36 cellular contexts compared by ENCODE assay signal in the genomic region with DNA sequence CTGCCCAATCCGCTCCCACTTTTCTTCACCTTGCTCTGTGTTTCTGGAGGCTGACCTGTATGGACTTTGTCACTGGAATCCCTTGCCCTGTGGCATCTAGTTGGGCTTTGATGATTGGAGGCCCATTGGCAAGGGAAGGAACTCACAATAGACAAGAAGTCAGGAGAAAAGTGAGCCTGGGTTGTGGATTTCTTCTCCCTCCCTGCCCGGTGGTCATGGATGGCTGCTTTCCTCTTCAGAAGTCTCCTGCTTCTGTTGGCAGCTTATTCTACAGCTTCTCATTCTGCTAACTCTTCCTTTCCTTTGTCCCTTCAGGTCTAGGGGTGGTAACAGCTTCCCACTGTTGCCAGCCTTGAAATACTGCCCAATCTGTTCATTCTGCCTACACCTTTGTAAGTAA. TPM values are rescaled to one million over a fixed set of nuclear protein-coding genes. Genes with fewer than 3 reads are reported as not detected.
"Had no signal": no experiment of that assay in that cellular context is flagged by ENCODE, and none has a peak within 500 bp of the region (broad histone marks: within the 10 kb centered on the region; RNA-seq: fewer than 3 reads in every experiment).

No MANE protein-coding gene starts in this region.

- DNase-seq: activated B cell treated with CpG ODN at 0.5 μM for 24 hours; activated CD4-positive, alpha-beta memory T cell treated with anti-CD3 and anti-CD28 coated beads for 36 hours; activated CD4-positive, alpha-beta T cell treated with anti-CD3 and anti-CD28 coated beads, Interleukin-2, amount 10 ng/mL, durations not matched to agents 24 days and 14 days; activated CD8-positive, alpha-beta memory T cell treated with anti-CD3 and anti-CD28 coated beads, Interleukin-2, amount 10 ng/mL, durations not matched to agents 7 days and 5 days; activated CD8-positive, alpha-beta memory T cell treated with anti-CD3 and anti-CD28 coated beads, Interleukin-2, amount 50 U/mL, for 4 hours; activated CD8-positive, alpha-beta T cell treated with anti-CD3 and anti-CD28 coated beads, Interleukin-2, amount 10 ng/mL, durations not matched to agents 7 days and 5 days; activated effector memory CD4-positive, alpha-beta T cell treated with anti-CD3 and anti-CD28 coated beads, Interleukin-2, amount 50 U/mL, for 16 hours; activated naive CD4-positive, alpha-beta T cell treated with anti-CD3 and anti-CD28 coated beads for 36 hours; activated naive CD8-positive, alpha-beta T cell treated with anti-CD3 and anti-CD28 coated beads for 36 hours; activated naive CD8-positive, alpha-beta T cell treated with anti-CD3 and anti-CD28 coated beads, Interleukin-2, amount 50 U/mL, for 24 hours; activated T-cell treated with anti-CD3 and anti-CD28 coated beads, Interleukin-2, amount 50 U/mL, for 1 hour; activated T-cell treated with anti-CD3 and anti-CD28 coated beads, Interleukin-2, amount 50 U/mL, for 48 hours; adrenal gland; amygdala; aorta; body of pancreas; caudate nucleus; cortex of kidney; dermis blood vessel endothelial cell; effector CD4-positive, alpha-beta T cell; effector memory CD8-positive, alpha-beta T cell; erythroblast; foreskin keratinocyte; gastrocnemius medialis; glutamatergic neuron; heart left ventricle; T-helper 17 cell; T1000; WERI-Rb-1 had no signal

- H3K4me3 ChIP-seq: adrenal gland, body of pancreas, esophagus muscularis mucosa, gastrocnemius medialis, heart left ventricle had no signal

- H3K9me3 ChIP-seq: adrenal gland, body of pancreas, gastrocnemius medialis, heart left ventricle had no signal

- H3K4me1 ChIP-seq: adrenal gland, body of pancreas, foreskin keratinocyte had no signal

- H3K27me3 ChIP-seq: adrenal gland, body of pancreas, esophagus muscularis mucosa, foreskin keratinocyte, gastrocnemius medialis, heart left ventricle had no signal

- H3K36me3 ChIP-seq: adrenal gland, esophagus muscularis mucosa, gastrocnemius medialis, heart left ventricle, WERI-Rb-1 had no signal

- FAIRE-seq: colon had no signal

- ATAC-seq: activated CD4-positive, CD25-positive, alpha-beta regulatory T cell treated with anti-CD3 and anti-CD28 coated beads, Interleukin-2, amount 50 U/mL, for 24 hours; activated CD8-positive, alpha-beta memory T cell treated with anti-CD3 and anti-CD28 coated beads, Interleukin-2, amount 10 ng/mL, durations not matched to agents 7 days and 5 days; activated CD8-positive, alpha-beta T cell treated with anti-CD3 and anti-CD28 coated beads, Interleukin-2, amount 10 ng/mL, durations not matched to agents 7 days and 5 days; activated naive CD8-positive, alpha-beta T cell treated with anti-CD3 and anti-CD28 coated beads, Interleukin-2, amount 50 U/mL, for 24 hours; body of pancreas; effector memory CD8-positive, alpha-beta T cell; foreskin keratinocyte; gastrocnemius medialis; heart left ventricle; T-helper 17 cell had no signal

- H3K27ac ChIP-seq: adrenal gland, body of pancreas, foreskin keratinocyte, gastrocnemius medialis, WERI-Rb-1 had no signal

RNA-seq across cellular contexts. Expression of a gene that starts 13.9 kb away (rescaled TPM):
- total RNA-seq: activated B cell treated with CpG ODN at 0.5 μM for 24 hours; activated CD4-positive, alpha-beta memory T cell treated with anti-CD3 and anti-CD28 coated beads for 36 hours; activated CD4-positive, alpha-beta T cell treated with anti-CD3 and anti-CD28 coated beads, Interleukin-2, amount 10 ng/mL, durations not matched to agents 24 days and 14 days; activated CD8-positive, alpha-beta memory T cell treated with anti-CD3 and anti-CD28 coated beads for 36 hours; activated CD8-positive, alpha-beta memory T cell treated with anti-CD3 and anti-CD28 coated beads, Interleukin-2, amount 10 ng/mL, durations not matched to agents 7 days and 5 days; activated CD8-positive, alpha-beta T cell treated with anti-CD3 and anti-CD28 coated beads, Interleukin-2, amount 10 ng/mL, durations not matched to agents 7 days and 5 days; activated naive CD4-positive, alpha-beta T cell treated with anti-CD3 and anti-CD28 coated beads for 36 hours; activated naive CD8-positive, alpha-beta T cell treated with anti-CD3 and anti-CD28 coated beads for 36 hours; activated T-helper 1 cell treated with anti-CD3 and anti-CD28 coated beads, Interleukin-12 subunit alpha, Interleukin-12 subunit beta, Interleukin-2, Interleukin-4 antibody, amounts not matched to agents 30 ng/mL and 10 ng/mL and 1 ng/mL, durations not matched to agents 14 hours and 24 hours and 36 hours; activated T-helper 2 cell treated with anti-CD3 and anti-CD28 coated beads, Interferon-gamma antibody, Interleukin-2, Interleukin-4, amounts not matched to agents 10 μg/mL and 5 μg/mL and 100 μg/mL, durations not matched to agents 14 hours and 24 hours and 36 hours; adrenal gland; aorta; body of pancreas; chondrocyte; dermis blood vessel endothelial cell; esophagus muscularis mucosa; foreskin keratinocyte; gastrocnemius medialis; heart left ventricle; T-helper 17 cell had no signal
- polyA plus RNA-seq: adrenal gland, aorta, heart left ventricle had no signal
